ENCODE assay signal across 1 cellular context in the genomic region with DNA sequence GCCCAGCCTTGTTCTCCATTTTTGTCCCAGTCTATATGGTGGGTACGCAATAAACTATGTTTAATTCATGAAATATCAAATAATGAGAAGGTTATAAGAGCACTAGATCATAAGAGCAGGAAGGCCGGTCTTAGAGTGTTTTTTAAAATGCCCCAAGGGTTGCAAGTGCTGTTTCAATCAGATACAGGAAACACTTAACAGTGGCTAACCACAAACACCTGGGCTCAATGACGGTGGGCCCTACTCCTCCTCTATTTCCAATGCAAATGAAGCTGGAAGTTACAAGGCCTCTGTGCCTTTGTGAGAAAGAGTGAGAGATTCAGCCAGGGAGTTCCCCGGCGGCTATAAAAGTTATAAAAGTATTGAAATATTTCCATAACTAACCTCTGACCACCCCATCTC.
TF ChIP-seq lines count a peak whose summit lies in the region.

No MANE protein-coding gene starts in this region.

TF ChIP-seq in WTC11, 78 proteins besides CTCF, POLR2A, EP300 and RAD21 (continued from another document):
- TF ChIP-seq, protein P1, sequence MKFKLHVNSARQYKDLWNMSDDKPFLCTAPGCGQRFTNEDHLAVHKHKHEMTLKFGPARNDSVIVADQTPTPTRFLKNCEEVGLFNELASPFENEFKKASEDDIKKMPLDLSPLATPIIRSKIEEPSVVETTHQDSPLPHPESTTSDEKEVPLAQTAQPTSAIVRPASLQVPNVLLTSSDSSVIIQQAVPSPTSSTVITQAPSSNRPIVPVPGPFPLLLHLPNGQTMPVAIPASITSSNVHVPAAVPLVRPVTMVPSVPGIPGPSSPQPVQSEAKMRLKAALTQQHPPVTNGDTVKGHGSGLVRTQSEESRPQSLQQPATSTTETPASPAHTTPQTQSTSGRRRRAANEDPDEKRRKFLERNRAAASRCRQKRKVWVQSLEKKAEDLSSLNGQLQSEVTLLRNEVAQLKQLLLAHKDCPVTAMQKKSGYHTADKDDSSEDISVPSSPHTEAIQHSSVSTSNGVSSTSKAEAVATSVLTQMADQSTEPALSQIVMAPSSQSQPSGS (CRISPR knock-in tag; IDR thresholded peaks at IDR 0.05; ENCODE audit: borderline replicate concordance, low read depth) = no peak
- TF ChIP-seq, protein P2, sequence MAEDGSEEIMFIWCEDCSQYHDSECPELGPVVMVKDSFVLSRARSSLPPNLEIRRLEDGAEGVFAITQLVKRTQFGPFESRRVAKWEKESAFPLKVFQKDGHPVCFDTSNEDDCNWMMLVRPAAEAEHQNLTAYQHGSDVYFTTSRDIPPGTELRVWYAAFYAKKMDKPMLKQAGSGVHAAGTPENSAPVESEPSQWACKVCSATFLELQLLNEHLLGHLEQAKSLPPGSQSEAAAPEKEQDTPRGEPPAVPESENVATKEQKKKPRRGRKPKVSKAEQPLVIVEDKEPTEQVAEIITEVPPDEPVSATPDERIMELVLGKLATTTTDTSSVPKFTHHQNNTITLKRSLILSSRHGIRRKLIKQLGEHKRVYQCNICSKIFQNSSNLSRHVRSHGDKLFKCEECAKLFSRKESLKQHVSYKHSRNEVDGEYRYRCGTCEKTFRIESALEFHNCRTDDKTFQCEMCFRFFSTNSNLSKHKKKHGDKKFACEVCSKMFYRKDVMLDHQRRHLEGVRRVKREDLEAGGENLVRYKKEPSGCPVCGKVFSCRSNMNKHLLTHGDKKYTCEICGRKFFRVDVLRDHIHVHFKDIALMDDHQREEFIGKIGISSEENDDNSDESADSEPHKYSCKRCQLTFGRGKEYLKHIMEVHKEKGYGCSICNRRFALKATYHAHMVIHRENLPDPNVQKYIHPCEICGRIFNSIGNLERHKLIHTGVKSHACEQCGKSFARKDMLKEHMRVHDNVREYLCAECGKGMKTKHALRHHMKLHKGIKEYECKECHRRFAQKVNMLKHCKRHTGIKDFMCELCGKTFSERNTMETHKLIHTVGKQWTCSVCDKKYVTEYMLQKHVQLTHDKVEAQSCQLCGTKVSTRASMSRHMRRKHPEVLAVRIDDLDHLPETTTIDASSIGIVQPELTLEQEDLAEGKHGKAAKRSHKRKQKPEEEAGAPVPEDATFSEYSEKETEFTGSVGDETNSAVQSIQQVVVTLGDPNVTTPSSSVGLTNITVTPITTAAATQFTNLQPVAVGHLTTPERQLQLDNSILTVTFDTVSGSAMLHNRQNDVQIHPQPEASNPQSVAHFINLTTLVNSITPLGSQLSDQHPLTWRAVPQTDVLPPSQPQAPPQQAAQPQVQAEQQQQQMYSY (CRISPR knock-in tag; IDR thresholded peaks at IDR 0.05) = no peak
- no peak for TF ChIP-seq NFATC4 (CRISPR knock-in tag; IDR thresholded peaks at IDR 0.05)
- no peak for TF ChIP-seq ZNF671 (CRISPR knock-in tag; IDR thresholded peaks at IDR 0.05)
